1 cellular context compared by ENCODE assay signal in genomic region chr9:87613265-87614111, GRCh38.
TF ChIP-seq lines count a peak whose summit lies in the region.

No MANE protein-coding gene starts in this region.

TF ChIP-seq in SK-N-SH, 30 proteins besides CTCF, POLR2A, EP300 and RAD21 (continued from another document):
- TF ChIP-seq PBX3 (IDR thresholded peaks at IDR 0.05) = no peak
- TF ChIP-seq TAF1 (IDR thresholded peaks at IDR 0.05; ENCODE audit: borderline replicate concordance, low read depth, low read length) = no peak
- no peak for TF ChIP-seq YY1 (IDR thresholded peaks at IDR 0.05; ENCODE audit: low read depth)
- no peak for TF ChIP-seq RCOR1 (IDR thresholded peaks at IDR 0.05; ENCODE audit: low read length)
- TF ChIP-seq, protein P1, sequence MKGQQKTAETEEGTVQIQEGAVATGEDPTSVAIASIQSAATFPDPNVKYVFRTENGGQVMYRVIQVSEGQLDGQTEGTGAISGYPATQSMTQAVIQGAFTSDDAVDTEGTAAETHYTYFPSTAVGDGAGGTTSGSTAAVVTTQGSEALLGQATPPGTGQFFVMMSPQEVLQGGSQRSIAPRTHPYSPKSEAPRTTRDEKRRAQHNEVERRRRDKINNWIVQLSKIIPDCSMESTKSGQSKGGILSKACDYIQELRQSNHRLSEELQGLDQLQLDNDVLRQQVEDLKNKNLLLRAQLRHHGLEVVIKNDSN (IDR thresholded peaks at IDR 0.05; ENCODE audit: borderline replicate concordance, low read depth) = no peak
